15 cellular contexts compared by ENCODE assay signal in the genomic region with DNA sequence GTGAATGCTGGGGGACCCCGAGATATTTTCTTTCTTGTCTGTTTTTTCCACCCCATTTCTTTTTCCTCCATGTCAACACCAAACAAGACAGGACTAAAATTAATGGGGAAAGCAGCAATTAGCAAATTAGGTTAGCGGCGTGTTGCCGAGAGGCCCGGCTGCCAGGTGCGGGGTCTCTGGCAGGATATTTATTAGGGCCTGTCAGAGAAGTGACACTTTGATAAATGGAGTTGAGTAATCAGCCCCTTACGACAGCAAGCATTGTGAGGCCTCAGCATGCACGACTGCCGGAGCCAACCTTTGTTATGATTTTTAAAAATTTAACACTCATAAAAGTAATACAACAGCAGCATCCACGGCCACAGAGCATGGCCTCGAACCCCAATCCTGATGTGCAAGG.
"Had no signal": no experiment of that assay in that cellular context is flagged by ENCODE, and none has a peak within 500 bp of the region (broad histone marks: within the 10 kb centered on the region; RNA-seq: fewer than 3 reads in every experiment).

No MANE protein-coding gene starts in this region.

- DNase-seq: MV-4-11, NCI-H1048, NCI-H146, NCI-H1694 treated with DMSO at 0.1 percent for 48 hours, NCI-H1930, NCI-H2081, NCI-H2107, NCI-H2227 treated with DMSO at 0.1 percent for 48 hours, NCI-H524, NCI-H526 treated with DMSO at 0.1 percent for 48 hours, Right ventricle myocardium superior, RPMI8226, SIG-M5, SK-N-SH had no signal

- ATAC-seq: K562 had no signal
